ENCODE assay signal across 21 cellular contexts in the genomic region with DNA sequence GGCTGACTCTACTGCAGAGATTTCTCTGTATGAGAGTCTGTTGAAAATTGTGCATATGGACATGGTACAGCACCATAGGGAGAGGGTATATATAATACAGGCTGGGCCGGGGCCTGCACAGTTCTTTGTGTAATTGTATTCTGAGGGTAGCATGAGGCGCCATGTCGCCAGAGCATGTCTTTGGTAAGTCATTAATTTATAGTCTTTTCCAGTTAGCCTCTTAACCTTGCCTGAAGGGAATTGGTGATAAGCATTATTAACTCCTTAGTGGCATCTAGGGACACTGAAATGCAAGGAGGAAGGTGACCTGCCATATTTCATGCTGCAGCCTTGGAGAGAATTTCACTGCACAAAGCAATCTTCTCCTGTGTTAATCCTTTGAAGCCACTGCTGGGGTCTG.
A peak's percentile ranks its signal among the peaks of the same experiment; 100 is the strongest.
DNase-seq lines count a peak whose midpoint lies in the region; ATAC-seq and TF ChIP-seq lines count a peak whose summit lies in the region.
"Had no signal": no experiment of that assay in that cellular context is flagged by ENCODE, and none has a peak within 500 bp of the region (broad histone marks: within the 10 kb centered on the region; RNA-seq: fewer than 3 reads in every experiment).

No MANE protein-coding gene starts in this region.

- TF ChIP-seq CTCF in WERI-Rb-1 (IDR thresholded peaks at IDR 0.05; ENCODE audit: low read depth, low read length) (no peak), nephron progenitor cell (IDR thresholded peaks at IDR 0.05) (no peak)

- no peaks in the 10 kb centered on the region for H3K4me1 ChIP-seq in CD8-positive, alpha-beta memory T cell (ENCODE audit: insufficient read depth, low read length)
- H3K4me1 ChIP-seq: A549, Caco-2 had no signal

- no peaks in the 10 kb centered on the region for H3K9me3 ChIP-seq in WERI-Rb-1 (ENCODE audit: severe bottlenecking)
- no peaks in the 10 kb centered on the region for H3K9me3 ChIP-seq in CD8-positive, alpha-beta memory T cell (ENCODE audit: low read length)
- H3K9me3 ChIP-seq: A549, Caco-2, HAP-1 had no signal

- no peak overlapping the region for H3K4me3 ChIP-seq in WERI-Rb-1 (ENCODE audit: low read depth, low read length)
- H3K4me3 ChIP-seq in CD8-positive, alpha-beta memory T cell (ENCODE audit: low read length): no peak overlapping the region
- H3K4me3 ChIP-seq: A549, GM12878, HAP-1 had no signal

- H3K27ac ChIP-seq in WERI-Rb-1: peak overlapping the region; percentile 64
- H3K27ac ChIP-seq in CD8-positive, alpha-beta memory T cell (ENCODE audit: low read depth, low read length): no peak overlapping the region
- H3K27ac ChIP-seq: A549, C4-2B had no signal

- POLR2A ChIA-PET in CD8-positive, alpha-beta memory T cell (lab: Charles Lee): no interaction called here

- no peaks in the 10 kb centered on the region for H3K9me3 Mint-ChIP-seq in activated naive CD4-positive, alpha-beta T cell treated with anti-CD3 and anti-CD28 coated beads, Interleukin-2, amount 50 U/mL, for 24 hours
- peaks cover 8% of the 10 kb centered on the region for H3K9me3 Mint-ChIP-seq in nephron progenitor cell
- H3K9me3 Mint-ChIP-seq in CD8-positive, alpha-beta memory T cell: peaks cover 0 to 5% (median 0%) of the 10 kb centered on the region in 5 donors

- no peak overlapping the region for H3K4me3 Mint-ChIP-seq in activated naive CD4-positive, alpha-beta T cell treated with anti-CD3 and anti-CD28 coated beads, Interleukin-2, amount 50 U/mL, for 24 hours
- no peak overlapping the region for H3K4me3 Mint-ChIP-seq in nephron progenitor cell
- H3K4me3 Mint-ChIP-seq in CD8-positive, alpha-beta memory T cell: no peak overlapping the region
- H3K4me3 Mint-ChIP-seq: CD4-positive, CD25-positive, alpha-beta regulatory T cell; HFFc6 had no signal

- no peaks in the 10 kb centered on the region for H3K27me3 ChIP-seq in WERI-Rb-1 (ENCODE audit: insufficient read depth, low read depth, severe bottlenecking)
- H3K27me3 ChIP-seq in CD8-positive, alpha-beta memory T cell (ENCODE audit: insufficient read depth, low read length, poor library complexity, severe bottlenecking): no peaks in the 10 kb centered on the region

- no peak for ATAC-seq in GM21723 (IDR thresholded peaks at IDR 0.05; ENCODE audit: unreplicated experiment)
- ATAC-seq: A549, GM12878 had no signal

- CTCF ChIA-PET in CD8-positive, alpha-beta memory T cell (lab: Charles Lee): no interaction called here

- H3K36me3 Mint-ChIP-seq in activated naive CD4-positive, alpha-beta T cell treated with anti-CD3 and anti-CD28 coated beads, Interleukin-2, amount 50 U/mL, for 24 hours: no peaks in the 10 kb centered on the region
- H3K36me3 Mint-ChIP-seq in nephron progenitor cell (ENCODE audit: low read depth): no peaks in the 10 kb centered on the region
- H3K36me3 Mint-ChIP-seq in CD8-positive, alpha-beta memory T cell: no peaks in the 10 kb centered on the region
- H3K36me3 Mint-ChIP-seq: CD4-positive, CD25-positive, alpha-beta regulatory T cell had no signal

- DNase-seq in activated naive CD4-positive, alpha-beta T cell treated with anti-CD3 and anti-CD28 coated beads, Interleukin-2, amount 50 U/mL, for 16 hours: no peak
- DNase-seq in WERI-Rb-1 (peak; percentile 62), nephron progenitor cell (peak; percentile 18), DMS79 treated with DMSO at 0.1 percent for 48 hours (lab: John Stamatoyannopoulos, UW) (no peak)
- DNase-seq in CD8-positive, alpha-beta memory T cell: no peak
- DNase-seq: 8988T; ACHN; AML-193; Caco-2; CD4-positive, CD25-positive, alpha-beta regulatory T cell; DMS153; EL; GDM1; GOT3; HFFc6 had no signal

- H3K36me3 ChIP-seq in WERI-Rb-1: no peaks in the 10 kb centered on the region
- no peaks in the 10 kb centered on the region for H3K36me3 ChIP-seq in CD8-positive, alpha-beta memory T cell (ENCODE audit: insufficient read depth, low read length)
- H3K36me3 ChIP-seq: HAP-1 had no signal

- no peaks in the 10 kb centered on the region for H3K27me3 Mint-ChIP-seq in activated naive CD4-positive, alpha-beta T cell treated with anti-CD3 and anti-CD28 coated beads, Interleukin-2, amount 50 U/mL, for 24 hours
- no peaks in the 10 kb centered on the region for H3K27me3 Mint-ChIP-seq in nephron progenitor cell (ENCODE audit: low read depth, poor library complexity)
- H3K27me3 Mint-ChIP-seq in CD8-positive, alpha-beta memory T cell: peaks cover 0 to 2% of the 10 kb centered on the region in 2 donors
- H3K27me3 Mint-ChIP-seq: CD4-positive, CD25-positive, alpha-beta regulatory T cell had no signal

- peak overlapping the region; percentile 9 for H3K27ac Mint-ChIP-seq in activated naive CD4-positive, alpha-beta T cell treated with anti-CD3 and anti-CD28 coated beads, Interleukin-2, amount 50 U/mL, for 24 hours
- peak overlapping the region; percentile 12 for H3K27ac Mint-ChIP-seq in nephron progenitor cell
- no peak overlapping the region for H3K27ac Mint-ChIP-seq in CD8-positive, alpha-beta memory T cell
- H3K27ac Mint-ChIP-seq: CD4-positive, CD25-positive, alpha-beta regulatory T cell; HFFc6 had no signal

- H3K4me1 Mint-ChIP-seq in activated naive CD4-positive, alpha-beta T cell treated with anti-CD3 and anti-CD28 coated beads, Interleukin-2, amount 50 U/mL, for 24 hours: no peaks in the 10 kb centered on the region
- peaks cover 43% of the 10 kb centered on the region for H3K4me1 Mint-ChIP-seq in nephron progenitor cell
- H3K4me1 Mint-ChIP-seq in CD8-positive, alpha-beta memory T cell: no peaks in the 10 kb centered on the region
- H3K4me1 Mint-ChIP-seq: CD4-positive, CD25-positive, alpha-beta regulatory T cell had no signal

Comparison
In these comparisons a context has a peak if more than half of its experiments do, and no peak if none do; other contexts are left out.
1. H3K27ac Mint-ChIP-seq: peak in activated naive CD4-positive, alpha-beta T cell treated with anti-CD3 and anti-CD28 coated beads, Interleukin-2, amount 50 U/mL, for 24 hours (single experiment) and nephron progenitor cell (single experiment); none in CD8-positive, alpha-beta memory T cell (0 of 8).
2. DNase-seq: peak in WERI-Rb-1 (single experiment) and nephron progenitor cell (single experiment); none in activated naive CD4-positive, alpha-beta T cell treated with anti-CD3 and anti-CD28 coated beads, Interleukin-2, amount 50 U/mL, for 16 hours (single experiment), DMS79 treated with DMSO at 0.1 percent for 48 hours (single experiment) and CD8-positive, alpha-beta memory T cell (0 of 5).